In genomic region chr5:11555171-11555570, GRCh38 we compare ENCODE assay signal across 24 cellular contexts.
"Had no signal": no experiment of that assay in that cellular context is flagged by ENCODE, and none has a peak within 500 bp of the region (broad histone marks: within the 10 kb centered on the region; RNA-seq: fewer than 3 reads in every experiment).

No MANE protein-coding gene starts in this region.

- H3K27me3 ChIP-seq: pancreas, spleen, thyroid gland had no signal

- H3K9me3 ChIP-seq: left ventricle myocardium inferior, lower lobe of right lung, pancreas, prostate gland, spleen, thyroid gland had no signal

- H3K9me3 Mint-ChIP-seq: dendritic cell treated with granulocyte-macrophage colony-stimulating factor and Interleukin-4, amounts not matched to agents 40 ng/mL and 50 ng/mL, for 4 days; nephron; type B pancreatic cell had no signal

- H3K4me1 ChIP-seq: left ventricle myocardium inferior, lower lobe of right lung, pancreas, prostate gland, spleen, thyroid gland had no signal

- DNase-seq: erythroblast; foreskin melanocyte; islet precursor cell; left cardiac atrium; left ventricle myocardium inferior; lower lobe of right lung; mesenchymal stem cell; naive B cell; occipital lobe; pancreas; retina; spleen; stimulated activated CD4-positive, alpha-beta T cell treated with anti-CD3 and anti-CD28 coated beads, Interleukin-15, amount 100 ng/mL, for 24 hours; stimulated activated CD4-positive, alpha-beta T cell treated with anti-CD3 and anti-CD28 coated beads, Interleukin-1b, Interleukin-23, amount 100 ng/mL, for 48 hours; stimulated activated CD4-positive, alpha-beta T cell treated with anti-CD3 and anti-CD28 coated beads, Interleukin-4, amount 100 ng/mL, for 4 hours; stimulated activated naive B cell treated with anti-CD40 and anti-IgM and Interleukin-4, amounts not matched to agents 10 μg/mL and 1 μg/mL and 100 μg/mL, for 72 hours; stimulated activated naive CD8-positive, alpha-beta T cell treated with anti-CD3 and anti-CD28 coated beads, Interleukin-15, amount 100 ng/mL, for 72 hours; thyroid gland had no signal

- H3K27ac ChIP-seq: left ventricle myocardium inferior, lower lobe of right lung, pancreas, prostate gland, spleen, thyroid gland had no signal

- H3K36me3 ChIP-seq: left ventricle myocardium inferior, lower lobe of right lung, pancreas, prostate gland, spleen, thyroid gland had no signal

- H3K4me3 Mint-ChIP-seq: central memory CD8-positive, alpha-beta T cell; dendritic cell treated with granulocyte-macrophage colony-stimulating factor and Interleukin-4, amounts not matched to agents 40 ng/mL and 50 ng/mL, for 4 days; naive B cell; nephron; stimulated activated naive B cell treated with anti-CD40 and anti-IgM and Interleukin-4, amounts not matched to agents 10 μg/mL and 1 μg/mL and 100 μg/mL, for 72 hours; stimulated activated naive CD8-positive, alpha-beta T cell treated with anti-CD3 and anti-CD28 coated beads, Interleukin-15, amount 100 ng/mL, for 72 hours; type B pancreatic cell had no signal

- H3K27ac Mint-ChIP-seq: dendritic cell treated with granulocyte-macrophage colony-stimulating factor and Interleukin-4, amounts not matched to agents 40 ng/mL and 50 ng/mL, for 4 days; naive B cell; nephron; stimulated activated naive B cell treated with anti-CD40 and anti-IgM and Interleukin-4, amounts not matched to agents 10 μg/mL and 1 μg/mL and 100 μg/mL, for 72 hours; stimulated activated naive CD8-positive, alpha-beta T cell treated with anti-CD3 and anti-CD28 coated beads, Interleukin-15, amount 100 ng/mL, for 72 hours; type B pancreatic cell had no signal

- H3K4me1 Mint-ChIP-seq: central memory CD8-positive, alpha-beta T cell; naive B cell; nephron; stimulated activated naive B cell treated with anti-CD40 and anti-IgM and Interleukin-4, amounts not matched to agents 10 μg/mL and 1 μg/mL and 100 μg/mL, for 72 hours; stimulated activated naive CD8-positive, alpha-beta T cell treated with anti-CD3 and anti-CD28 coated beads, Interleukin-15, amount 100 ng/mL, for 72 hours had no signal

- ATAC-seq: left cardiac atrium; lower lobe of right lung; pancreas; sciatic nerve; stimulated activated naive B cell treated with anti-CD40 and anti-IgM and Interleukin-4, amounts not matched to agents 10 μg/mL and 1 μg/mL and 100 μg/mL, for 72 hours; stimulated activated naive CD8-positive, alpha-beta T cell treated with anti-CD3 and anti-CD28 coated beads, Interleukin-15, amount 100 ng/mL, for 72 hours had no signal

- H3K36me3 Mint-ChIP-seq: naive B cell; stimulated activated naive B cell treated with anti-CD40 and anti-IgM and Interleukin-4, amounts not matched to agents 10 μg/mL and 1 μg/mL and 100 μg/mL, for 72 hours had no signal

- H3K4me3 ChIP-seq: left ventricle myocardium inferior, lower lobe of right lung, pancreas, prostate gland, spleen, thyroid gland had no signal

- H3K27me3 Mint-ChIP-seq: central memory CD8-positive, alpha-beta T cell; dendritic cell treated with granulocyte-macrophage colony-stimulating factor and Interleukin-4, amounts not matched to agents 40 ng/mL and 50 ng/mL, for 4 days; stimulated activated naive B cell treated with anti-CD40 and anti-IgM and Interleukin-4, amounts not matched to agents 10 μg/mL and 1 μg/mL and 100 μg/mL, for 72 hours; stimulated activated naive CD8-positive, alpha-beta T cell treated with anti-CD3 and anti-CD28 coated beads, Interleukin-15, amount 100 ng/mL, for 72 hours; type B pancreatic cell had no signal
